8 cellular contexts compared by ENCODE assay signal in the genomic region with DNA sequence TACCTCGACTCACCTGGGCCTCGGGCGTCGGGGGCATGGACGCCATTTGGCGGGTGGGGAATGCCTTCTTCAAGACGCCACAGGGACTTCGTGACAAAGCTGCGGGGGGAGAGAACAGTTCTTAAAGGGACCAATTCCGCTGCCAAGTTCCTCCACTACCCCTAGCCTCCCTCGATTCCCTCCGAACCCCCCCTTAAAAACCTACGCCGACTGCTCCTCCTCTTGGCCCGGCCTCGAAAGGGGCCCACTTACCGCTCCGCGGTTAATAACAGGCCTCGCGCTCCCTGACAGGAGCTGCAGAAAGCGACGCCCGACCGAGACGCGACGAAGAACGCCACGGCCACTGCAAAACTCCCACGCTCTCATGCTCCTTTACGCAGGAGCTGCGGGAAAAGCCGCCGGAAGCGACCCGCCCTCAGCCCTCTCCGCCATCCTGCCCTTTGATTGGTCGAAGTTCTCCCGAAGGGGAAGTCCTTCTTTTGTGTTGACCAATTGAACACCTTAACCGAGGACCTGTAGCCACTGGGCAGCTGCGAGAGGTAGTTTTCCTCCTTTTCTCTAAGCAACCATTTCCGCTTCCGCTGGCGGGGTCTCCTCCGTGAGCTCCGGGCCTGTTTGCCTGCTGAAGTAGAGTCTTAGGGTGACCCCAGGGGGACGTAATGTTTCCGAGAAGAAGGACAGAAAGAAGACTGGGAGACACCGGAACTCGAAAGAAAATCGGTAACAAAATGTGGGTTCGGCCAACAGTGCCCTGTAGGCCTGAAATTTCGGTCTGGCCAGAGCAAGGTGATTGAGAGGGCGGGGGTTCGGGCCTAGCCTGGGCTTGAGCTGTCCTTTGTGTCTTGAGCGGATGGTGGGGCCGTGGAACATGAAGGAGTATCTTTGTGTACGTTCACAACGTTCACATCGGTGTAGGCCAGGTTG. TPM values are rescaled to one million over a fixed set of nuclear protein-coding genes. Genes with fewer than 3 reads are reported as not detected.
DNase-seq lines count a peak whose midpoint lies in the region; ATAC-seq and FAIRE-seq lines count a peak whose summit lies in the region.

Gene NAA60 (plus strand): TSS at position 573 of the 924 bp plus-strand sequence. CDS start 32,548 bp downstream, outside the sequence.
A gene with protein sequence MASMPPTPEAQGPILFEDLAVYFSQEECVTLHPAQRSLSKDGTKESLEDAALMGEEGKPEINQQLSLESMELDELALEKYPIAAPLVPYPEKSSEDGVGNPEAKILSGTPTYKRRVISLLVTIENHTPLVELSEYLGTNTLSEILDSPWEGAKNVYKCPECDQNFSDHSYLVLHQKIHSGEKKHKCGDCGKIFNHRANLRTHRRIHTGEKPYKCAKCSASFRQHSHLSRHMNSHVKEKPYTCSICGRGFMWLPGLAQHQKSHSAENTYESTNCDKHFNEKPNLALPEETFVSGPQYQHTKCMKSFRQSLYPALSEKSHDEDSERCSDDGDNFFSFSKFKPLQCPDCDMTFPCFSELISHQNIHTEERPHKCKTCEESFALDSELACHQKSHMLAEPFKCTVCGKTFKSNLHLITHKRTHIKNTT (minus strand): TSS at position 397 of the 924 bp plus-strand sequence. CDS start 351 bp downstream, at position 46.

- peak within 1 kb of the TSS; percentile 54 for H3K27ac ChIP-seq in subcutaneous abdominal adipose tissue (ENCODE audit: low read depth, low read length)

- H2AFZ ChIP-seq in neuron (ENCODE audit: low read depth, low read length), result no peak within 1 kb of the TSS

- ATAC-seq in GM21576 (IDR thresholded peaks at IDR 0.05; ENCODE audit: unreplicated experiment), result peak; percentile 82

- H3K4me3 ChIP-seq in neuron (ENCODE audit: low read length), result peak within 1 kb of the TSS; percentile 85
- peak within 1 kb of the TSS; percentile 72 to 91 (median 79) for H3K4me3 ChIP-seq in subcutaneous abdominal adipose tissue (ENCODE audit: low read depth in 1 of 5, low read length in 5 of 5)

- peaks cover 8% of the 10 kb centered on the region for H3K36me3 ChIP-seq in neuron (ENCODE audit: insufficient read depth, low read length)
- H3K36me3 ChIP-seq in subcutaneous abdominal adipose tissue (ENCODE audit: control insufficient read depth in 5 of 5, insufficient read depth in 5 of 5, low read length in 5 of 5), result peaks cover 2 to 18% (median 5%) of the 10 kb centered on the region in 5 donors

- H3K27me3 ChIP-seq in neuron (ENCODE audit: insufficient read depth, low read length), result no peaks in the 10 kb centered on the region
- H3K27me3 ChIP-seq in subcutaneous abdominal adipose tissue (ENCODE audit: control insufficient read depth in 5 of 5, insufficient read depth in 4 of 5, low read length in 5 of 5), result no peaks in the 10 kb centered on the region

- peak within 1 kb of the TSS; percentile 74 to 90 (median 81) for H3K9ac ChIP-seq in subcutaneous abdominal adipose tissue (ENCODE audit: low read length in 5 of 5)

- peaks cover 3% of the 10 kb centered on the region for H3K4me1 ChIP-seq in neuron (ENCODE audit: insufficient read depth, low read length)
- peaks cover 7 to 17% (median 16%) of the 10 kb centered on the region in 5 donors for H3K4me1 ChIP-seq in subcutaneous abdominal adipose tissue (ENCODE audit: control insufficient read depth in 5 of 5, insufficient read depth in 5 of 5, low read length in 5 of 5)

- H3K9me3 ChIP-seq in neuron (ENCODE audit: low read length) (no peaks in the 10 kb centered on the region), subcutaneous abdominal adipose tissue (ENCODE audit: control insufficient read depth in 5 of 5, low read length in 5 of 5) (peaks cover 0 to 7% (median 3%) of the 10 kb centered on the region in 5 donors)

- FAIRE-seq in frontal cortex (lab: Jason Lieb, UNC), result no peak

- DNase-seq in DMS 273 treated with DMSO at 0.1 percent for 48 hours (lab: John Stamatoyannopoulos, UW) (peak; percentile 90), KG1 (lab: John Stamatoyannopoulos, UW) (peak; percentile 64), SIG-M5 (lab: John Stamatoyannopoulos, UW) (peak; percentile 76), frontal cortex (ENCODE audit: low spot score in 2 of 2) (peak; percentile 63 to 73)
- DNase-seq in activated naive CD4-positive, alpha-beta T cell treated with Interleukin-2 at 50 U/mL for 16 hours, result peak; percentile 83

RNA-seq across cellular contexts. Expression of gene NAA60, which starts in this region (rescaled TPM):
- 9.4 TPM for total RNA-seq in frontal cortex

RNA-seq across cellular contexts. Expression of the second gene that starts in this region (rescaled TPM):
- 4.9 TPM for total RNA-seq in frontal cortex

Comparison
In these comparisons a context has a peak if more than half of its experiments do, and no peak if none do; other contexts are left out.
1. Peak in every context shown above with its lines: DNase-seq, ATAC-seq, H3K4me3 ChIP-seq and H3K27ac ChIP-seq.